Comparison of ENCODE assay signal across 17 cellular contexts in the genomic region with DNA sequence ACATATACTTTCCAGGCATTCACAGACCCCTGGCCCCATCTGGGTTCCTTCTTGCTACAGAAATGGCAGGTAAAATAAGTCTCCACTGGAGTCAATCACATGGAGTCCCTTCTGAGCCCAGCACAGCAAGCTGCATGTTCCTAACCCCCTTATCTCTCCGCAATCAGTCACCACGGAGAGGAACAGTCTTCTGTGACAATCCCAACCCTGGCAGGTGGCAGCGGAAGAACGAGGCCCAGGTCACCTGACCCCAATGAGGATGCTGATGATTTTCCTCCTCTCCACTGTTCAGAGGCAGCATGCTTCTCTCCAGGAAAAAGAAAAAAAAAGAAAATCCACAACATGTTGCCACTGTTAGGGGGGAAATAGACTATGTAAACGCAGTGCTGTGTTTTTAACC. TPM values are rescaled to one million over a fixed set of nuclear protein-coding genes. Genes with fewer than 3 reads are reported as not detected.
DNase-seq lines count a peak whose midpoint lies in the region; ATAC-seq and TF ChIP-seq lines count a peak whose summit lies in the region.
"Had no signal": no experiment of that assay in that cellular context is flagged by ENCODE, and none has a peak within 500 bp of the region (broad histone marks: within the 10 kb centered on the region; RNA-seq: fewer than 3 reads in every experiment).

No MANE protein-coding gene starts in this region.

- peaks cover 3% of the 10 kb centered on the region for H3K4me1 ChIP-seq in endodermal cell (ENCODE audit: control insufficient read depth, insufficient read depth, low read length)
- H3K4me1 ChIP-seq: SJCRH30 had no signal

- H3K36me3 Mint-ChIP-seq in natural killer cell: no peaks in the 10 kb centered on the region
- H3K36me3 Mint-ChIP-seq in natural killer cell treated with Interleukin-12 subunit alpha and Interleukin-12 subunit beta and Interleukin-15 and Interleukin-18, amount 100 ng/mL, for 72 hours: no peaks in the 10 kb centered on the region
- H3K36me3 Mint-ChIP-seq in endodermal cell (ENCODE audit: low read depth): no peaks in the 10 kb centered on the region
- H3K36me3 Mint-ChIP-seq in activated naive CD4-positive, alpha-beta T cell treated with anti-CD3 and anti-CD28 coated beads for 36 hours (ENCODE audit: low read depth): peaks cover 4% of the 10 kb centered on the region

- H3K9me3 ChIP-seq in endodermal cell (ENCODE audit: control insufficient read depth, low read length): no peaks in the 10 kb centered on the region
- H3K9me3 ChIP-seq: SJCRH30 had no signal

- ATAC-seq in natural killer cell (no peak), GM21619 (IDR thresholded peaks at IDR 0.05; ENCODE audit: unreplicated experiment) (no peak)
- no peak for ATAC-seq in natural killer cell treated with Interleukin-12 subunit alpha and Interleukin-12 subunit beta and Interleukin-15 and Interleukin-18, amount 100 ng/mL, for 72 hours

- H3K27ac ChIP-seq in endodermal cell (ENCODE audit: low read depth, low read length): no peak overlapping the region
- H3K27ac ChIP-seq: C4-2B, PC-9, SJCRH30 had no signal

- H3K36me3 ChIP-seq in endodermal cell (ENCODE audit: control insufficient read depth, insufficient read depth, low read length): no peaks in the 10 kb centered on the region
- H3K36me3 ChIP-seq: SJCRH30 had no signal

- WGBS in endodermal cell (ENCODE audit: insufficient coverage in 1 of 2, insufficient read length in 1 of 2), 2 experiments: 71% methylated on average over 5 of the region's 5 CpGs; no CpG with 5 or more reads in 1 of the 2 experiments

- intact Hi-C loops in natural killer cell (cut with micrococcal nuclease): no loop called here
- intact Hi-C loops in activated naive CD4-positive, alpha-beta T cell treated with anti-CD3 and anti-CD28 coated beads for 36 hours (cut with micrococcal nuclease): no loop called here

- H3K27me3 Mint-ChIP-seq in natural killer cell (ENCODE audit: low read depth in 2 of 2) (no peaks in the 10 kb centered on the region), endodermal cell (ENCODE audit: insufficient read depth) (no peaks in the 10 kb centered on the region)
- peaks cover 0 to 3% of the 10 kb centered on the region in 2 donors for H3K27me3 Mint-ChIP-seq in natural killer cell treated with Interleukin-12 subunit alpha and Interleukin-12 subunit beta and Interleukin-15 and Interleukin-18, amount 100 ng/mL, for 72 hours
- H3K27me3 Mint-ChIP-seq in activated naive CD4-positive, alpha-beta T cell treated with anti-CD3 and anti-CD28 coated beads for 36 hours (ENCODE audit: low read depth): no peaks in the 10 kb centered on the region

- H3K4me3 ChIP-seq in endodermal cell (ENCODE audit: low read length): no peak overlapping the region
- H3K4me3 ChIP-seq: PC-9, SJCRH30 had no signal

- TF ChIP-seq CTCF in natural killer cell (IDR thresholded peaks at IDR 0.05): no peak
- no peak for TF ChIP-seq CTCF in endodermal cell (conservative IDR thresholded peaks at IDR 0.05)

- no peak for DNase-seq in natural killer cell
- no peak for DNase-seq in natural killer cell treated with Interleukin-12 subunit alpha and Interleukin-12 subunit beta and Interleukin-15 and Interleukin-18, amount 100 ng/mL, for 72 hours (ENCODE audit: low spot score)
- peak; percentile 68 for DNase-seq in SK-N-DZ (ENCODE audit: low spot score)
- DNase-seq in endodermal cell: peak; percentile 56
- DNase-seq in activated naive CD4-positive, alpha-beta T cell treated with anti-CD3 and anti-CD28 coated beads for 36 hours: no peak
- no peak for DNase-seq in midbrain (lab: John Stamatoyannopoulos, UW)
- DNase-seq: COR-L47, HCEC 1CT, KBM-7, NCI-H1436, NCI-H2029, NCI-H2227 treated with DMSO at 0.1 percent for 48 hours, NCI-H524, PC-9, SJCRH30 had no signal

- no peaks in the 10 kb centered on the region for H3K9me3 Mint-ChIP-seq in natural killer cell
- H3K9me3 Mint-ChIP-seq in natural killer cell treated with Interleukin-12 subunit alpha and Interleukin-12 subunit beta and Interleukin-15 and Interleukin-18, amount 100 ng/mL, for 72 hours: no peaks in the 10 kb centered on the region
- H3K9me3 Mint-ChIP-seq in endodermal cell: no peaks in the 10 kb centered on the region
- H3K9me3 Mint-ChIP-seq in activated naive CD4-positive, alpha-beta T cell treated with anti-CD3 and anti-CD28 coated beads for 36 hours: no peaks in the 10 kb centered on the region

- H3K27me3 ChIP-seq in endodermal cell (ENCODE audit: control insufficient read depth, insufficient read depth, low read length, poor library complexity, severe bottlenecking): no peaks in the 10 kb centered on the region
- H3K27me3 ChIP-seq: SJCRH30 had no signal

- CTCF ChIA-PET in activated naive CD4-positive, alpha-beta T cell treated with anti-CD3 and anti-CD28 coated beads for 36 hours (lab: Charles Lee): no interaction called here

- no peak overlapping the region for H3K9ac ChIP-seq in endodermal cell (ENCODE audit: extremely low read depth, low read length, poor library complexity, severe bottlenecking)

- H3K4me1 Mint-ChIP-seq in natural killer cell (peaks cover 46 to 51% of the 10 kb centered on the region in 2 donors), endodermal cell (peaks cover 50% of the 10 kb centered on the region)
- H3K4me1 Mint-ChIP-seq in natural killer cell treated with Interleukin-12 subunit alpha and Interleukin-12 subunit beta and Interleukin-15 and Interleukin-18, amount 100 ng/mL, for 72 hours (ENCODE audit: low read depth in 2 of 2): peaks cover 30 to 37% of the 10 kb centered on the region in 2 donors
- peaks cover 57% of the 10 kb centered on the region for H3K4me1 Mint-ChIP-seq in activated naive CD4-positive, alpha-beta T cell treated with anti-CD3 and anti-CD28 coated beads for 36 hours (ENCODE audit: low read depth)

- peak overlapping the region; percentile 10 to 21 for H3K27ac Mint-ChIP-seq in natural killer cell
- peak overlapping the region in 1 of 2 donors; percentile 14 for H3K27ac Mint-ChIP-seq in natural killer cell treated with Interleukin-12 subunit alpha and Interleukin-12 subunit beta and Interleukin-15 and Interleukin-18, amount 100 ng/mL, for 72 hours
- no peak overlapping the region for H3K27ac Mint-ChIP-seq in endodermal cell
- H3K27ac Mint-ChIP-seq in activated naive CD4-positive, alpha-beta T cell treated with anti-CD3 and anti-CD28 coated beads for 36 hours: no peak overlapping the region

- H3K4me3 Mint-ChIP-seq in natural killer cell: no peak overlapping the region
- no peak overlapping the region for H3K4me3 Mint-ChIP-seq in natural killer cell treated with Interleukin-12 subunit alpha and Interleukin-12 subunit beta and Interleukin-15 and Interleukin-18, amount 100 ng/mL, for 72 hours
- H3K4me3 Mint-ChIP-seq in endodermal cell: no peak overlapping the region
- H3K4me3 Mint-ChIP-seq in activated naive CD4-positive, alpha-beta T cell treated with anti-CD3 and anti-CD28 coated beads for 36 hours: no peak overlapping the region

RNA-seq across cellular contexts. Expression of a gene that starts 50.1 kb away (rescaled TPM):
- 10 to 100 TPM in 2 of 3 donors, 1 to 10 TPM in 1; 6.8 to 13.7 (median 11.4) TPM for total RNA-seq in natural killer cell
- total RNA-seq in natural killer cell treated with Interleukin-12 subunit alpha and Interleukin-12 subunit beta and Interleukin-15 and Interleukin-18, amount 100 ng/mL, for 72 hours: 10 to 100 TPM; 22.1 to 24.9 TPM
- polyA plus RNA-seq in SK-N-DZ (2014; cell fraction: cytosol; rRNA removed): 17.7 and 22.3 TPM in 2 replicates
- 10.8 and 19.3 TPM in 2 replicates for polyA plus RNA-seq in SK-N-DZ (2014; cell fraction: nucleus; rRNA removed)
- 10 to 100 TPM in 1 of 2 donors, 1 to 10 TPM in 1; 7.4 to 11.8 TPM for total RNA-seq in endodermal cell
- 21.9 TPM for polyA plus RNA-seq in endodermal cell (2013, experiment 1 of 2)
- polyA plus RNA-seq in endodermal cell (2013, experiment 2 of 2): 21.6 TPM
- 10 to 100 TPM; 12.5 to 13.1 TPM for total RNA-seq in activated naive CD4-positive, alpha-beta T cell treated with anti-CD3 and anti-CD28 coated beads for 36 hours

Comparison
In these comparisons a context has a peak if more than half of its experiments do, and no peak if none do; other contexts are left out.
1. DNase-seq: peak in SK-N-DZ (single experiment) and endodermal cell (single experiment); none in natural killer cell (single experiment), natural killer cell treated with Interleukin-12 subunit alpha and Interleukin-12 subunit beta and Interleukin-15 and Interleukin-18, amount 100 ng/mL, for 72 hours (single experiment), activated naive CD4-positive, alpha-beta T cell treated with anti-CD3 and anti-CD28 coated beads for 36 hours (single experiment) and midbrain (single experiment).
2. H3K27ac Mint-ChIP-seq: peak in natural killer cell (2 of 2); none in endodermal cell (single experiment) and activated naive CD4-positive, alpha-beta T cell treated with anti-CD3 and anti-CD28 coated beads for 36 hours (single experiment).